12 cellular contexts compared by ENCODE assay signal in the genomic region with DNA sequence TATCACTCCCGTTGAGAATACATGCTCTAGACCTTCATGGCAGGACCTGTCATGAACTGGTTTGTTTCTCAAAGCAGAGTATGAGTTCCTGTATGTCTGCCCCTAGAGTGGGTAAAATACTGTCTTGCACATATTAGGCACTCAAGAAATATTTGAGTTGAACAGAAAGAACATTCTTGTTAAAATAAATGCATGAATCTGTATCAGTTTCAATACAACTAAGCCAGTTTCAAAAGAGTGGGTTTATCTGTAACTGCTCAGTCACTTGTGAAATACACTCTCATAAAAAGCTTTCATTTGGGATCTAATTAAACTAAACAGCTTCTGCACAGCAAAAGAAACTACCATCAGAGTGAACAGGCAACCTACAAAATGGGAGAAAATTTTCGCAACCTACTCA.
DNase-seq lines count a peak whose midpoint lies in the region; ATAC-seq, FAIRE-seq and TF ChIP-seq lines count a peak whose summit lies in the region.
"Had no signal": no experiment of that assay in that cellular context is flagged by ENCODE, and none has a peak within 500 bp of the region (broad histone marks: within the 10 kb centered on the region; RNA-seq: fewer than 3 reads in every experiment).

No MANE protein-coding gene starts in this region.

- no peaks in the 10 kb centered on the region for H3K27me3 ChIP-seq in left ventricle myocardium inferior (ENCODE audit: low read depth)
- no peaks in the 10 kb centered on the region for H3K27me3 ChIP-seq in small intestine (ENCODE audit: control insufficient read depth in 2 of 2, insufficient read depth in 2 of 2, low read length in 2 of 2)

- H3K4me1 Mint-ChIP-seq in activated T-cell treated with anti-CD3 and anti-CD28 coated beads, Interleukin-2, amount 50 U/mL, for 72 hours (ENCODE audit: low read depth), result peaks cover 11% of the 10 kb centered on the region
- H3K4me1 Mint-ChIP-seq in stimulated activated naive CD8-positive, alpha-beta T cell treated with anti-CD3 and anti-CD28 coated beads, Interleukin-15, amount 100 ng/mL, for 72 hours, result peaks cover 8% of the 10 kb centered on the region
- peaks cover 7% of the 10 kb centered on the region for H3K4me1 Mint-ChIP-seq in activated naive CD8-positive, alpha-beta T cell treated with anti-CD3 and anti-CD28 coated beads for 36 hours

- H3K4me3 Mint-ChIP-seq in activated T-cell treated with anti-CD3 and anti-CD28 coated beads, Interleukin-2, amount 50 U/mL, for 72 hours, result peak overlapping the region in 1 of 2 donors; percentile 46
- no peak overlapping the region for H3K4me3 Mint-ChIP-seq in stimulated activated naive CD8-positive, alpha-beta T cell treated with anti-CD3 and anti-CD28 coated beads, Interleukin-15, amount 100 ng/mL, for 72 hours
- no peak overlapping the region for H3K4me3 Mint-ChIP-seq in activated naive CD8-positive, alpha-beta T cell treated with anti-CD3 and anti-CD28 coated beads for 36 hours

- ATAC-seq in activated T-cell treated with anti-CD3 and anti-CD28 coated beads, Interleukin-2, amount 50 U/mL, for 72 hours (replicated peaks in 1 of 2), result peak; percentile 65 to 86
- ATAC-seq in GM21723 (IDR thresholded peaks at IDR 0.05; ENCODE audit: unreplicated experiment) (peak; percentile 88), HG03108 (IDR thresholded peaks at IDR 0.05; ENCODE audit: unreplicated experiment) (peak; percentile 90)
- peak; percentile 67 for ATAC-seq in stimulated activated naive CD8-positive, alpha-beta T cell treated with anti-CD3 and anti-CD28 coated beads, Interleukin-15, amount 100 ng/mL, for 72 hours

- DNase-seq in activated T-cell treated with anti-CD3 and anti-CD28 coated beads, Interleukin-2, amount 50 U/mL, for 72 hours, result no peak
- no peak for DNase-seq in activated T-cell treated with anti-CD3 and anti-CD28 coated beads, Interleukin-2, amount 50 U/mL, for 1 hour
- DNase-seq in stimulated activated naive CD8-positive, alpha-beta T cell treated with anti-CD3 and anti-CD28 coated beads, Interleukin-15, amount 100 ng/mL, for 72 hours, result no peak
- no peak for DNase-seq in activated naive CD8-positive, alpha-beta T cell treated with anti-CD3 and anti-CD28 coated beads for 36 hours
- DNase-seq in left ventricle myocardium inferior (no peak), small intestine (no peak)
- DNase-seq: ACHN; activated naive CD4-positive, alpha-beta T cell; DMS79; NCI-H2081 treated with DMSO at 0.1 percent for 48 hours had no signal

- TF ChIP-seq CTCF in left ventricle myocardium inferior (IDR thresholded peaks at IDR 0.05; ENCODE audit: borderline replicate concordance), result no peak

- H3K4me3 ChIP-seq in left ventricle myocardium inferior (no peak overlapping the region), small intestine (ENCODE audit: low read depth in 1 of 2, low read length in 2 of 2) (no peak overlapping the region)

- peaks cover 1 to 4% of the 10 kb centered on the region in 2 donors for H3K9me3 Mint-ChIP-seq in activated T-cell treated with anti-CD3 and anti-CD28 coated beads, Interleukin-2, amount 50 U/mL, for 72 hours
- no peaks in the 10 kb centered on the region for H3K9me3 Mint-ChIP-seq in stimulated activated naive CD8-positive, alpha-beta T cell treated with anti-CD3 and anti-CD28 coated beads, Interleukin-15, amount 100 ng/mL, for 72 hours
- peaks cover 8% of the 10 kb centered on the region for H3K9me3 Mint-ChIP-seq in activated naive CD8-positive, alpha-beta T cell treated with anti-CD3 and anti-CD28 coated beads for 36 hours

- H3K36me3 ChIP-seq in left ventricle myocardium inferior (peaks cover 2% of the 10 kb centered on the region), small intestine (ENCODE audit: control insufficient read depth in 2 of 2, insufficient read depth in 2 of 2, low read length in 2 of 2) (no peaks in the 10 kb centered on the region)

- WGBS in small intestine, 3 donors, result 64 to 89% (median 68%) methylated on average over 1 to 2 of the region's 2 CpGs

- H3K9me3 ChIP-seq in left ventricle myocardium inferior (replicated peaks) (peaks cover 22% of the 10 kb centered on the region), small intestine (ENCODE audit: control insufficient read depth, low read depth) (no peaks in the 10 kb centered on the region)

- intact Hi-C loops in left ventricle myocardium inferior (cut with micrococcal nuclease), result no loop called here

- H3K4me1 ChIP-seq in left ventricle myocardium inferior (no peaks in the 10 kb centered on the region), small intestine (ENCODE audit: control insufficient read depth in 2 of 2, insufficient read depth in 1 of 2, low read depth in 1 of 2, low read length in 1 of 2) (no peaks in the 10 kb centered on the region)

- H3K36me3 Mint-ChIP-seq in activated T-cell treated with anti-CD3 and anti-CD28 coated beads, Interleukin-2, amount 50 U/mL, for 72 hours (ENCODE audit: insufficient read depth in 2 of 2), result peaks cover 2 to 6% of the 10 kb centered on the region in 2 donors
- no peaks in the 10 kb centered on the region for H3K36me3 Mint-ChIP-seq in activated naive CD8-positive, alpha-beta T cell treated with anti-CD3 and anti-CD28 coated beads for 36 hours

- no peak for FAIRE-seq in small intestine (lab: Jason Lieb, UNC)

- peak overlapping the region; percentile 41 for H3K27ac Mint-ChIP-seq in activated T-cell treated with anti-CD3 and anti-CD28 coated beads, Interleukin-2, amount 50 U/mL, for 72 hours
- no peak overlapping the region for H3K27ac Mint-ChIP-seq in stimulated activated naive CD8-positive, alpha-beta T cell treated with anti-CD3 and anti-CD28 coated beads, Interleukin-15, amount 100 ng/mL, for 72 hours
- H3K27ac Mint-ChIP-seq in activated naive CD8-positive, alpha-beta T cell treated with anti-CD3 and anti-CD28 coated beads for 36 hours, result no peak overlapping the region

- no peak overlapping the region for H3K27ac ChIP-seq in left ventricle myocardium inferior (replicated peaks)
- H3K27ac ChIP-seq in small intestine (ENCODE audit: low read depth in 1 of 2, low read length in 1 of 2), result no peak overlapping the region

- H3K27me3 Mint-ChIP-seq in activated T-cell treated with anti-CD3 and anti-CD28 coated beads, Interleukin-2, amount 50 U/mL, for 72 hours (ENCODE audit: low read depth), result peaks cover 6% of the 10 kb centered on the region
- H3K27me3 Mint-ChIP-seq in stimulated activated naive CD8-positive, alpha-beta T cell treated with anti-CD3 and anti-CD28 coated beads, Interleukin-15, amount 100 ng/mL, for 72 hours, result no peaks in the 10 kb centered on the region
- no peaks in the 10 kb centered on the region for H3K27me3 Mint-ChIP-seq in activated naive CD8-positive, alpha-beta T cell treated with anti-CD3 and anti-CD28 coated beads for 36 hours
